In genomic region chr5:39005566-39006232, GRCh38 we compare ENCODE assay signal across 11 cellular contexts.
DNase-seq lines count a peak whose midpoint lies in the region; ATAC-seq, FAIRE-seq and TF ChIP-seq lines count a peak whose summit lies in the region.
"Had no signal": no experiment of that assay in that cellular context is flagged by ENCODE, and none has a peak within 500 bp of the region (broad histone marks: within the 10 kb centered on the region; RNA-seq: fewer than 3 reads in every experiment).

No MANE protein-coding gene starts in this region.

- H3K79me1 ChIP-seq in mesenchymal stem cell (replicated peaks; ENCODE audit: low read length, poor library complexity, severe bottlenecking) = peaks cover 7% of the 10 kb centered on the region

- FAIRE-seq in GM19239 (lab: Jason Lieb, UNC) = no peak

- ATAC-seq in GM18502 (IDR thresholded peaks at IDR 0.05; ENCODE audit: poor library complexity, unreplicated experiment) = peak; percentile 55
- ATAC-seq in right cardiac atrium = peak; percentile 72 to 75
- no peak for ATAC-seq in GM18870 (IDR thresholded peaks at IDR 0.05; ENCODE audit: unreplicated experiment)

- 77% methylated on average over 3 of the region's 3 CpGs for WGBS in right cardiac atrium
- 92% methylated on average over 3 of the region's 3 CpGs for whole genome bisulfite sequencing in mesenchymal stem cell

- H3K27me3 ChIP-seq in WERI-Rb-1 (ENCODE audit: insufficient read depth, low read depth, severe bottlenecking) (no peaks in the 10 kb centered on the region), right cardiac atrium (ENCODE audit: control insufficient read depth, insufficient read depth) (no peaks in the 10 kb centered on the region), mesenchymal stem cell (ENCODE audit: control insufficient read depth in 1 of 2, insufficient read depth in 1 of 2, low read length in 2 of 2) (no peaks in the 10 kb centered on the region)

- intact Hi-C loops in right cardiac atrium (cut with DNase I) = no loop called here

- TF ChIP-seq CTCF in AG09319 (IDR thresholded peaks at IDR 0.05; ENCODE audit: low read depth, low read length) = peak; percentile 3
- peak; percentile 59 for TF ChIP-seq CTCF in WERI-Rb-1 (IDR thresholded peaks at IDR 0.05; ENCODE audit: low read depth, low read length)

- H3K18ac ChIP-seq in mesenchymal stem cell (ENCODE audit: low read depth in 1 of 2, low read length in 2 of 2) = no peak overlapping the region

- no peak overlapping the region for H2AK5ac ChIP-seq in mesenchymal stem cell (ENCODE audit: low read length, severe bottlenecking)

- H2AFZ ChIP-seq in mesenchymal stem cell (ENCODE audit: low read depth, low read length) = no peak overlapping the region

- H4K91ac ChIP-seq in mesenchymal stem cell (ENCODE audit: low read length) = no peak overlapping the region

- H2BK5ac ChIP-seq in mesenchymal stem cell (ENCODE audit: low read depth, low read length, poor library complexity, severe bottlenecking) = no peak overlapping the region

- H3K4me3 ChIP-seq in WERI-Rb-1 (ENCODE audit: low read depth, low read length) = no peak overlapping the region
- no peak overlapping the region for H3K4me3 ChIP-seq in right cardiac atrium (ENCODE audit: low read length)
- no peak overlapping the region for H3K4me3 ChIP-seq in mesenchymal stem cell (ENCODE audit: insufficient read depth in 1 of 2, low read depth in 1 of 2, low read length in 2 of 2)

- H3K36me3 ChIP-seq in WERI-Rb-1 = 0 out of 2 replicates have a peak, but pooled peaks cover under 1% of the 10 kb centered on the region
- peaks cover 0 to 32% of the 10 kb centered on the region in 2 experiments for H3K36me3 ChIP-seq in mesenchymal stem cell (ENCODE audit: control insufficient read depth in 1 of 2, insufficient read depth in 2 of 2, low read depth in 1 of 2, low read length in 2 of 2)

- no peak overlapping the region for H2BK120ac ChIP-seq in mesenchymal stem cell (ENCODE audit: low read depth, low read length)

- H3K27ac ChIP-seq in WERI-Rb-1 = no peak overlapping the region
- no peak overlapping the region for H3K27ac ChIP-seq in right cardiac atrium (ENCODE audit: low read length)
- H3K27ac ChIP-seq in mesenchymal stem cell (ENCODE audit: low read length, poor library complexity, severe bottlenecking) = no peak overlapping the region

- DNase-seq in AG09319 (ENCODE audit: extremely low read depth, low read depth) = no peak
- peak; percentile 41 for DNase-seq in WERI-Rb-1
- no peak for DNase-seq in right cardiac atrium
- DNase-seq in GM19239 (ENCODE audit: insufficient read length, low spot score) = no peak
- no peak for DNase-seq in mesenchymal stem cell
- DNase-seq in NCI-H524 treated with DMSO at 0.1 percent for 48 hours (lab: John Stamatoyannopoulos, UW) = no peak
- DNase-seq: amniotic stem cell; naive B cell; stimulated activated naive B cell treated with anti-CD40 and anti-IgM and Interleukin-4, amounts not matched to agents 10 μg/mL and 1 μg/mL and 100 μg/mL, for 72 hours had no signal

- H3K14ac ChIP-seq in mesenchymal stem cell (ENCODE audit: low read length in 2 of 2) = no peak overlapping the region

- H4K8ac ChIP-seq in mesenchymal stem cell (ENCODE audit: low read length) = no peak overlapping the region

- no peak overlapping the region for H2BK15ac ChIP-seq in mesenchymal stem cell (ENCODE audit: low read depth, poor library complexity, severe bottlenecking)

- H3K9me3 ChIP-seq in WERI-Rb-1 (ENCODE audit: severe bottlenecking) (no peaks in the 10 kb centered on the region), right cardiac atrium (ENCODE audit: control insufficient read depth, low read length) (peaks cover 2% of the 10 kb centered on the region), mesenchymal stem cell (ENCODE audit: control insufficient read depth, low read length) (no peaks in the 10 kb centered on the region)

- no peak overlapping the region for H3K23ac ChIP-seq in mesenchymal stem cell (ENCODE audit: low read length in 2 of 2)

- H3K4me1 ChIP-seq in right cardiac atrium (ENCODE audit: control insufficient read depth, insufficient read depth, low read length) (no peaks in the 10 kb centered on the region), mesenchymal stem cell (ENCODE audit: control insufficient read depth, insufficient read depth, low read depth, low read length) (no peaks in the 10 kb centered on the region)

- H3K9ac ChIP-seq in mesenchymal stem cell (ENCODE audit: low read length) = no peak overlapping the region

- no peak overlapping the region for H3K4me2 ChIP-seq in mesenchymal stem cell (ENCODE audit: low read length, poor library complexity, severe bottlenecking)

- H2BK12ac ChIP-seq in mesenchymal stem cell (ENCODE audit: low read length in 2 of 2) = no peak overlapping the region

- no peak overlapping the region for H3K4ac ChIP-seq in mesenchymal stem cell (ENCODE audit: low read depth in 1 of 2, low read length in 2 of 2)
